ENCODE assay signal across 17 cellular contexts in the genomic region with DNA sequence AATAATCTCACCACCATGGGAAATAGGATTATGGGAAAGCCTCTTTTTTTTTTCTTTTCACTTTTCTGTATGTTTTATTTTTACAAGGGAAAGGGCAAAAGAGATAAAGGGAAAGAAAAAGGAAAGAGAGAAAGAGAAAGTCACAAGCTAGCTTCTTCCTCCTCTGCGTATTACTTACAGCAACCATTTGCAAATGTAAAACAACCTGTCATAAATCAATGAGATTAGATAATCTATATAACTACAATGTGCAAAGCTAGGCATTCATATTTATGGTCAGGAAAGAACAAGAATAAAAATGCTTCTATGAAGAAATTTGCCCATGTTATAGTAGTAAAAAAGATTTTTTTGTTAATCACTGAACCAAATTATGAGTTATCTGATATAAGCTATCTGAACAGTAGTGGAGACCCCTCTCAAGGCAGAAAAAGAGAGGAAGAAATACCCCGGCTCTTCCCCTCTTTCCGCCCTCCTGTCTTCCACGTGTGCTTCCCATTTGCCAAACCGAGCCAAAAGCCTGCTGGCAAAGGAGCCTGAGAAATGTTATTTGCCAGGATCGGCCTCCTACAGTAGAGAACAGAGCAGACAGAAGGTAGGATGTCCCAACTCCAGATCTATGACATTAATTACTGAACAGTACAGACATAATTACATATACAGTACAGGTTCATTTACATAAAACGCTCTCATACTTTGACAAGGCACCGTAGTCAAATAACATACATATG. TPM values are rescaled to one million over a fixed set of nuclear protein-coding genes. Genes with fewer than 3 reads are reported as not detected.
DNase-seq lines count a peak whose midpoint lies in the region; ATAC-seq, FAIRE-seq and TF ChIP-seq lines count a peak whose summit lies in the region.
"Had no signal": no experiment of that assay in that cellular context is flagged by ENCODE, and none has a peak within 500 bp of the region (broad histone marks: within the 10 kb centered on the region; RNA-seq: fewer than 3 reads in every experiment).

No MANE protein-coding gene starts in this region.

- H3K9me3 ChIP-seq in SK-N-SH, result no peaks in the 10 kb centered on the region
- H3K9me3 ChIP-seq in small intestine (ENCODE audit: control insufficient read depth, low read depth), result no peaks in the 10 kb centered on the region
- H3K9me3 ChIP-seq: body of pancreas, gastrocnemius medialis had no signal

- no peak overlapping the region; the same call in 1 of the 2 replicates for H2AFZ ChIP-seq in SK-N-SH (ENCODE audit: low read depth)

- H3K79me2 ChIP-seq in SK-N-SH (ENCODE audit: insufficient read depth), result peaks cover 47% of the 10 kb centered on the region

- H3K27me3 ChIP-seq in SK-N-SH (ENCODE audit: insufficient read depth), result no peaks in the 10 kb centered on the region
- H3K27me3 ChIP-seq in small intestine (ENCODE audit: control insufficient read depth in 2 of 2, insufficient read depth in 2 of 2, low read length in 2 of 2), result no peaks in the 10 kb centered on the region
- H3K27me3 ChIP-seq: body of pancreas, gastrocnemius medialis had no signal

- POLR2A ChIA-PET in SK-N-SH (lab: Yijun Ruan, JAX), result no interaction called here

- H3K9me2 ChIP-seq in SK-N-SH, result no peaks in the 10 kb centered on the region

- CTCF ChIA-PET in SK-N-SH (lab: Yijun Ruan, JAX), result no interaction called here

- peak overlapping the region; percentile 75; the same call in 1 of the 2 replicates for H3K9ac ChIP-seq in SK-N-SH

- ATAC-seq in SK-N-SH treated with all-trans-retinoic acid at 6 μM for 48 hours, result no peak
- ATAC-seq: activated CD8-positive, alpha-beta memory T cell treated with anti-CD3 and anti-CD28 coated beads, Interleukin-2, amount 10 ng/mL, durations not matched to agents 7 days and 5 days; body of pancreas; gastrocnemius medialis; WTC11 had no signal

- DNase-seq in SK-N-SH (no peak), RPMI7951 (ENCODE audit: low read depth) (peak; percentile 75), fibroblast of peridontal ligament (ENCODE audit: extremely low read depth) (peak; percentile 13), small intestine (peak; percentile 68), retina (no peak), DMS153 (lab: John Stamatoyannopoulos, UW) (no peak), hypothalamus (lab: John Stamatoyannopoulos, UW) (no peak)
- DNase-seq: activated CD8-positive, alpha-beta memory T cell treated with anti-CD3 and anti-CD28 coated beads, Interleukin-2, amount 10 ng/mL, durations not matched to agents 7 days and 5 days; CD4-positive, alpha-beta T cell; gastrocnemius medialis; NCI-H2107 had no signal

- no peak for TF ChIP-seq RAD21 in SK-N-SH (IDR thresholded peaks at IDR 0.05; ENCODE audit: low read length)

- peak overlapping the region; percentile 27 for H3K4me2 ChIP-seq in SK-N-SH

- WGBS in SK-N-SH (ENCODE audit: low lambda C conversion rate), result 75% methylated on average over 8 of the region's 8 CpGs
- WGBS in small intestine, 3 donors, result 11 to 61% (median 38%) methylated on average over 8 of the region's 8 CpGs

- no peak for TF ChIP-seq CTCF in SK-N-SH (IDR thresholded peaks at IDR 0.05)

- H3F3A ChIP-seq in SK-N-SH (replicated peaks; ENCODE audit: insufficient read depth), result peaks cover 22% of the 10 kb centered on the region

- FAIRE-seq in small intestine (lab: Jason Lieb, UNC), result no peak
- FAIRE-seq: GM19239, HTR-8/SVneo had no signal

- no peaks in the 10 kb centered on the region for H4K20me1 ChIP-seq in SK-N-SH (ENCODE audit: insufficient read depth)

- H3K4me1 ChIP-seq in SK-N-SH (ENCODE audit: control insufficient read depth in 1 of 2, insufficient read depth in 2 of 2, low read depth in 1 of 2, low read length in 1 of 2) (peaks cover 5 to 34% of the 10 kb centered on the region in 2 experiments; a peak in 3 of 4 replicates), small intestine (ENCODE audit: control insufficient read depth in 2 of 2, insufficient read depth in 1 of 2, low read depth in 1 of 2, low read length in 1 of 2) (no peaks in the 10 kb centered on the region)

- no peak overlapping the region; a peak in 1 of 4 replicates for H3K4me3 ChIP-seq in SK-N-SH (ENCODE audit: low read depth in 2 of 2, low read length in 1 of 2)
- H3K4me3 ChIP-seq in small intestine (ENCODE audit: low read depth in 1 of 2, low read length in 2 of 2), result peak overlapping the region in 1 of 2 donors; percentile 9
- H3K4me3 ChIP-seq: body of pancreas, gastrocnemius medialis had no signal

- no peak for TF ChIP-seq EP300 in SK-N-SH (IDR thresholded peaks at IDR 0.05; ENCODE audit: borderline replicate concordance in 1 of 2, low read depth in 1 of 2, low read length in 1 of 2)

- H3K36me3 ChIP-seq in SK-N-SH (replicated peaks in 1 of 2; ENCODE audit: control insufficient read depth in 1 of 2, insufficient read depth in 2 of 2, low read length in 1 of 2), result peaks cover 0 to 4% of the 10 kb centered on the region in 2 experiments
- H3K36me3 ChIP-seq in small intestine (ENCODE audit: control insufficient read depth in 2 of 2, insufficient read depth in 2 of 2, low read length in 2 of 2), result no peaks in the 10 kb centered on the region
- H3K36me3 ChIP-seq: gastrocnemius medialis had no signal

- H3K27ac ChIP-seq in SK-N-SH (ENCODE audit: low read depth in 2 of 2, low read length in 1 of 2), result peak overlapping the region in 1 of 2 experiments; percentile 95; a peak in 2 of 4 replicates
- peak overlapping the region; percentile 43 to 66 for H3K27ac ChIP-seq in small intestine (ENCODE audit: low read depth in 1 of 2, low read length in 1 of 2)
- H3K27ac ChIP-seq: 22Rv1, body of pancreas, gastrocnemius medialis had no signal

TF ChIP-seq in SK-N-SH, 30 proteins besides CTCF, POLR2A, EP300 and RAD21:
- TF ChIP-seq TCF12 (IDR thresholded peaks at IDR 0.05) (0 out of 2 replicates have a peak, but pooled peaks have one; percentile 4), RCOR1 (IDR thresholded peaks at IDR 0.05; ENCODE audit: low read length) (no peak), CHD2 (IDR thresholded peaks at IDR 0.05; ENCODE audit: low read length, partially characterized antibody) (no peak), RXRA (IDR thresholded peaks at IDR 0.05; ENCODE audit: borderline replicate concordance, low read depth) (no peak)

TF ChIP-seq in SK-N-SH treated with all-trans-retinoic acid at 6 μM for 48 hours, 23 proteins besides CTCF, POLR2A, EP300 and RAD21:
- TF ChIP-seq RARB (CRISPR knock-in tag; IDR thresholded peaks at IDR 0.05), result no peak
- no peak for TF ChIP-seq TCF4 (CRISPR knock-in tag; IDR thresholded peaks at IDR 0.05; ENCODE audit: borderline replicate concordance)
- no peak for TF ChIP-seq PPARA (CRISPR knock-in tag; IDR thresholded peaks at IDR 0.05; ENCODE audit: borderline replicate concordance)
- no peak for TF ChIP-seq ZFP3 (CRISPR knock-in tag; IDR thresholded peaks at IDR 0.05)
- no peak for TF ChIP-seq GLIS3 (CRISPR knock-in tag; IDR thresholded peaks at IDR 0.05)
- no peak for TF ChIP-seq ZNF70 (CRISPR knock-in tag; IDR thresholded peaks at IDR 0.05)
- TF ChIP-seq BACH2 (CRISPR knock-in tag; IDR thresholded peaks at IDR 0.05; ENCODE audit: borderline replicate concordance), result no peak
- no peak for TF ChIP-seq ZNF8 (CRISPR knock-in tag; IDR thresholded peaks at IDR 0.05)
- no peak for TF ChIP-seq OSR1 (CRISPR knock-in tag; IDR thresholded peaks at IDR 0.05)
- no peak for TF ChIP-seq ZC3H10 (CRISPR knock-in tag; IDR thresholded peaks at IDR 0.05)
- TF ChIP-seq SNAI2 (CRISPR knock-in tag; IDR thresholded peaks at IDR 0.05), result no peak
- no peak for TF ChIP-seq ARNTL (CRISPR knock-in tag; IDR thresholded peaks at IDR 0.05; ENCODE audit: borderline replicate concordance, low read depth)
- no peak for TF ChIP-seq PATZ1 (CRISPR knock-in tag; IDR thresholded peaks at IDR 0.05; ENCODE audit: borderline replicate concordance)
TF ChIP-seq in SK-N-SH treated with all-trans-retinoic acid at 6 μM for 48 hours: peak in this region for 0.

RNA-seq across cellular contexts. Expression of gene ARHGAP32, which starts 50.2 kb away (rescaled TPM):
- 4.8 and 5.5 TPM in 2 replicates for polyA plus RNA-seq in SK-N-SH (2012; rRNA removed)
- polyA plus RNA-seq in SK-N-SH (2012; cell fraction: cytosol; rRNA removed), result 3.0 and 3.5 TPM in 2 replicates
- 9.7 and 12.5 TPM in 2 replicates for polyA plus RNA-seq in SK-N-SH (2012; cell fraction: nucleus; rRNA removed)
- 5.9 and 8.9 TPM in 2 replicates for total RNA-seq in RPMI7951 (2014; rRNA removed; shearing (Covaris generic))
- 10 to 100 TPM in 2 of 3 donors, 1 to 10 TPM in 1; 8.9 to 17.2 (median 16.1) TPM for polyA plus RNA-seq in small intestine

Comparison
In these comparisons a context has a peak if more than half of its experiments do, and no peak if none do; other contexts are left out.
1. DNase-seq: peak in RPMI7951 (single experiment), fibroblast of peridontal ligament (single experiment) and small intestine (single experiment); none in SK-N-SH (single experiment), retina (single experiment), DMS153 (single experiment) and hypothalamus (0 of 51).